ENCODE assay signal across 13 cellular contexts in genomic region chr15:73599934-73600333, GRCh38. TPM values are rescaled to one million over a fixed set of nuclear protein-coding genes. Genes with fewer than 3 reads are reported as not detected.
A peak's percentile ranks its signal among the peaks of the same experiment; 100 is the strongest.
DNase-seq lines count a peak whose midpoint lies in the region; ATAC-seq, FAIRE-seq and TF ChIP-seq lines count a peak whose summit lies in the region.
"Had no signal": no experiment of that assay in that cellular context is flagged by ENCODE, and none has a peak within 500 bp of the region (broad histone marks: within the 10 kb centered on the region; RNA-seq: fewer than 3 reads in every experiment).

No MANE protein-coding gene starts in this region.

- DNase-seq in AG08395 (ENCODE audit: low spot score) (peak; percentile 22), HTR-8/SVneo (ENCODE audit: insufficient read length, low spot score) (peak; percentile 13), mammary epithelial cell (peak; percentile 74), mesenchymal stem cell (peak; percentile 26), sciatic nerve (ENCODE audit: low spot score) (no peak), BE2C (no peak)
- DNase-seq: activated CD4-positive, alpha-beta T cell treated with anti-CD3 and anti-CD28 coated beads, Interleukin-2, amount 50 U/mL, for 4 hours; activated naive CD4-positive, alpha-beta T cell treated with Interleukin-2 at 50 U/mL for 16 hours; GDM1; NCI-H2107 had no signal

- in situ Hi-C loops in mammary epithelial cell (cut with MboI; ENCODE audit: low sequenced_read_pairs in 2 of 2), result no loop called here

- no peak overlapping the region for H3K23ac ChIP-seq in mesenchymal stem cell (ENCODE audit: low read length in 2 of 2)

- H3K4me2 ChIP-seq in mammary epithelial cell (ENCODE audit: insufficient read depth, low read depth, low read length), result peak overlapping the region; percentile 67
- H3K4me2 ChIP-seq in mesenchymal stem cell (ENCODE audit: low read length, poor library complexity, severe bottlenecking), result no peak overlapping the region

- H3K18ac ChIP-seq in mesenchymal stem cell (ENCODE audit: low read depth in 1 of 2, low read length in 2 of 2), result no peak overlapping the region

- H3K4ac ChIP-seq in mesenchymal stem cell (ENCODE audit: low read depth in 1 of 2, low read length in 2 of 2), result peak overlapping the region in 1 of 2 experiments; percentile 24

- WGBS in mammary epithelial cell (ENCODE audit: low coverage, missing lambda C conversion rate), result 13% methylated on average over 1 of the region's 1 CpG
- 83% methylated on average over 1 of the region's 1 CpG for WGBS in mesenchymal stem cell

- no peak overlapping the region for H2BK12ac ChIP-seq in mesenchymal stem cell (ENCODE audit: low read length in 2 of 2)

- no peak overlapping the region for H4K91ac ChIP-seq in mesenchymal stem cell (ENCODE audit: low read length)

- dilution Hi-C loops in mammary epithelial cell (cut with HindIII; ENCODE audit: low sequenced_read_pairs), result loop anchor here (5.0 kb wide), 2 partner anchors 32 to 43 kb away; partner anchors contain the start of gene NPTN

- no peak overlapping the region for H2BK5ac ChIP-seq in mesenchymal stem cell (ENCODE audit: low read depth, low read length, poor library complexity, severe bottlenecking)

- no TSS peak for BruUV-seq in mammary epithelial cell (replicated peaks; lab: Mats Ljungman, UMichigan)

- CTCF ChIA-PET in mammary epithelial cell (lab: Charles Lee; ENCODE audit: low non-redundant PET), result no interaction called here

- no peaks in the 10 kb centered on the region for H3K9me3 ChIP-seq in mammary epithelial cell (replicated peaks; ENCODE audit: insufficient read depth, low read length)
- no peaks in the 10 kb centered on the region for H3K9me3 ChIP-seq in mesenchymal stem cell (ENCODE audit: control insufficient read depth, low read length)
- no peaks in the 10 kb centered on the region for H3K9me3 ChIP-seq in BE2C

- H2AFZ ChIP-seq in mammary epithelial cell (ENCODE audit: low read depth, low read length) (no peak overlapping the region), mesenchymal stem cell (ENCODE audit: low read depth, low read length) (no peak overlapping the region)

- H3K4me1 ChIP-seq in mammary epithelial cell (ENCODE audit: insufficient read depth, low read length) (peaks cover 56% of the 10 kb centered on the region), mesenchymal stem cell (ENCODE audit: control insufficient read depth, insufficient read depth, low read depth, low read length) (peaks cover 15% of the 10 kb centered on the region), BE2C (peaks cover 21% of the 10 kb centered on the region)

- H3K9ac ChIP-seq in mammary epithelial cell (ENCODE audit: insufficient read depth, low read length) (peak overlapping the region; percentile 26), mesenchymal stem cell (ENCODE audit: low read length) (peak overlapping the region; percentile 8)

- no peaks in the 10 kb centered on the region for H4K20me1 ChIP-seq in mammary epithelial cell (ENCODE audit: insufficient read depth, low read length)

- FAIRE-seq in HTR-8/SVneo (lab: Jason Lieb, UNC), result no peak
- FAIRE-seq: islet of Langerhans had no signal

- no peak overlapping the region for H4K8ac ChIP-seq in mesenchymal stem cell (ENCODE audit: low read length)

- intact Hi-C loops in mammary epithelial cell (cut with micrococcal nuclease) (loop anchor here (2.0 kb wide), 1 partner anchor 23 kb away; no protein-coding TSS in a partner anchor), sciatic nerve (cut with DNase I) (no loop called here)

- H3K27ac ChIP-seq in mammary epithelial cell (ENCODE audit: insufficient read depth, low read depth, low read length) (peak overlapping the region; percentile 78), mesenchymal stem cell (ENCODE audit: low read length, poor library complexity, severe bottlenecking) (peak overlapping the region; percentile 44)

- H3K4me3 ChIP-seq in mammary epithelial cell (replicated peaks in 1 of 3; ENCODE audit: insufficient read depth in 1 of 3, low read depth in 2 of 3, low read length in 3 of 3) (no peak overlapping the region), mesenchymal stem cell (ENCODE audit: insufficient read depth in 1 of 2, low read depth in 1 of 2, low read length in 2 of 2) (no peak overlapping the region), BE2C (ENCODE audit: low read depth, low read length) (no peak overlapping the region)

- no peak for ATAC-seq in GM21529 (IDR thresholded peaks at IDR 0.05; ENCODE audit: unreplicated experiment)
- ATAC-seq in sciatic nerve, result no peak
- ATAC-seq in HG02970 (IDR thresholded peaks at IDR 0.05; ENCODE audit: low FRiP score, unreplicated experiment), result no peak

- no peak overlapping the region for H2AK5ac ChIP-seq in mesenchymal stem cell (ENCODE audit: low read length, severe bottlenecking)

- H2BK15ac ChIP-seq in mesenchymal stem cell (ENCODE audit: low read depth, poor library complexity, severe bottlenecking), result no peak overlapping the region

- H3K27me3 ChIP-seq in mammary epithelial cell (ENCODE audit: insufficient read depth, low read length) (no peaks in the 10 kb centered on the region), mesenchymal stem cell (ENCODE audit: control insufficient read depth in 1 of 2, insufficient read depth in 1 of 2, low read length in 2 of 2) (no peaks in the 10 kb centered on the region), BE2C (no peaks in the 10 kb centered on the region)

- H3K36me3 ChIP-seq in mammary epithelial cell (ENCODE audit: insufficient read depth, low read length) (no peaks in the 10 kb centered on the region), mesenchymal stem cell (ENCODE audit: control insufficient read depth in 1 of 2, insufficient read depth in 2 of 2, low read depth in 1 of 2, low read length in 2 of 2) (peaks cover 4 to 10% of the 10 kb centered on the region in 2 experiments), BE2C (no peaks in the 10 kb centered on the region)

- TF ChIP-seq CTCF in mammary epithelial cell (conservative IDR thresholded peaks at IDR 0.05 in 1 of 2, IDR thresholded peaks at IDR 0.05 in 1 of 2; ENCODE audit: extremely low read depth in 1 of 2, insufficient read depth in 1 of 2, low read depth in 1 of 2, low read length in 2 of 2), result no peak
- no peak for TF ChIP-seq CTCF in BE2C (IDR thresholded peaks at IDR 0.05; ENCODE audit: low read depth, low read length)

- H3K79me1 ChIP-seq in mesenchymal stem cell (replicated peaks; ENCODE audit: low read length, poor library complexity, severe bottlenecking), result peaks cover 19% of the 10 kb centered on the region

- H2BK120ac ChIP-seq in mesenchymal stem cell (ENCODE audit: low read depth, low read length), result no peak overlapping the region

- H3K14ac ChIP-seq in mesenchymal stem cell (ENCODE audit: low read length in 2 of 2), result no peak overlapping the region

- peaks cover 100% of the 10 kb centered on the region for H3K79me2 ChIP-seq in mammary epithelial cell (ENCODE audit: insufficient read depth, low read length)

RNA-seq across cellular contexts. Expression of gene NPTN, which starts 33.3 kb away (rescaled TPM):
- total RNA-seq in mammary epithelial cell, result 100 to 1,000 TPM; 118 to 143 TPM
- 206 TPM for polyA plus RNA-seq in mammary epithelial cell
- polyA minus RNA-seq in mammary epithelial cell, result 246 TPM
- 177 TPM for polyA plus RNA-seq in mesenchymal stem cell (2013, experiment 1 of 2)
- polyA plus RNA-seq in mesenchymal stem cell (2013, experiment 2 of 2), result 174 TPM
- 85.5 TPM for total RNA-seq in sciatic nerve
- 104 TPM for polyA plus RNA-seq in BE2C (2012; ENCODE audit: insufficient read depth, insufficient read length, low read depth)

Comparison
In these comparisons a context has a peak if more than half of its experiments do, and no peak if none do; other contexts are left out.
1. DNase-seq: peak in AG08395 (single experiment), HTR-8/SVneo (single experiment), mammary epithelial cell (single experiment) and mesenchymal stem cell (single experiment); none in sciatic nerve (single experiment) and BE2C (single experiment).